ENCODE assay signal across 10 cellular contexts in the genomic region with DNA sequence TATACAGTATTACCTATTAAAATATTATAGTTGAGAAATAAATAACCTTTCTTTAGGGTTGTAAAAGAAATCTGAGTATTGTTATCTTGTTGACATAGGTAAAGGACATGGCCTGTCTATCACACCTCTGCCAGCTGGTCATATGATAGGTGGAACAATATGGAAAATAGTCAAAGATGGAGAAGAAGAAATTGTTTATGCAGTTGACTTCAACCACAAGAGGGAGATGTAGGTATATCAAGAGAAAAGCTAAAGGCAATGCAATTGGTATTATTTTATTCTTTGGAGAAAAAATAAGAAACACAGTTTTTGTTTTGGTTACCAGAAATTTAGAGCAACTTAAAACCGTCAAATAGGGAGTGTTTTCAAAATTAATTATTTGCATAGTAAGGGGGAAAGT. TPM values are rescaled to one million over a fixed set of nuclear protein-coding genes. Genes with fewer than 3 reads are reported as not detected.
DNase-seq lines count a peak whose midpoint lies in the region; ATAC-seq, FAIRE-seq and TF ChIP-seq lines count a peak whose summit lies in the region.
"Had no signal": no experiment of that assay in that cellular context is flagged by ENCODE, and none has a peak within 500 bp of the region (broad histone marks: within the 10 kb centered on the region; RNA-seq: fewer than 3 reads in every experiment).

No MANE protein-coding gene starts in this region.

- H3K4me1 ChIP-seq in colonic mucosa (no peaks in the 10 kb centered on the region), pancreas (peaks cover 0 to 2% (median 0%) of the 10 kb centered on the region in 3 donors)

- ATAC-seq in pancreas, result no peak
- no peak for ATAC-seq in HG02571 (IDR thresholded peaks at IDR 0.05; ENCODE audit: unreplicated experiment)

- WGBS in pancreas, 2 donors, result 70 to 82% methylated on average over 1 of the region's 1 CpG

- H3K27ac ChIP-seq in colonic mucosa (no peak overlapping the region), pancreas (no peak overlapping the region)
- H3K27ac ChIP-seq: neutrophil, SK-N-MC had no signal

- H3K9me3 ChIP-seq in colonic mucosa, result no peaks in the 10 kb centered on the region
- no peaks in the 10 kb centered on the region for H3K9me3 ChIP-seq in pancreas
- H3K9me3 ChIP-seq: neutrophil had no signal

- H3K36me3 ChIP-seq in colonic mucosa (peaks cover 7% of the 10 kb centered on the region), pancreas (peaks cover 4 to 16% (median 14%) of the 10 kb centered on the region in 3 donors)

- FAIRE-seq in pancreas (lab: Jason Lieb, UNC), result peak; percentile 29

- TF ChIP-seq CTCF in colonic mucosa (IDR thresholded peaks at IDR 0.05) (peak; percentile 47), pancreas (IDR thresholded peaks at IDR 0.05) (peak in 1 of 4 donors; percentile 10)

- DNase-seq in GM04504 (ENCODE audit: low read depth) (peak; percentile 15), NCI-H1694 treated with DMSO at 0.1 percent for 48 hours (lab: John Stamatoyannopoulos, UW) (peak; percentile 79), colonic mucosa (no peak), pancreas (no peak), anterior cingulate cortex (lab: John Stamatoyannopoulos, UW) (no peak), mesenteric fat pad (ENCODE audit: low spot score) (no peak)
- DNase-seq in activated T-cell treated with anti-CD3 and anti-CD28 coated beads, Interleukin-2, amount 50 U/mL, for 1 hour, result no peak

- no peak overlapping the region for H3K9ac ChIP-seq in colonic mucosa (ENCODE audit: low read depth in 2 of 2, low read length in 2 of 2)

- H3K27me3 ChIP-seq in colonic mucosa (no peaks in the 10 kb centered on the region), pancreas (no peaks in the 10 kb centered on the region)
- H3K27me3 ChIP-seq: neutrophil had no signal

- intact Hi-C loops in colonic mucosa (cut with DNase I), result loop anchor here (10.0 kb wide), 1 partner anchor 320 kb away; no protein-coding TSS in a partner anchor
- intact Hi-C loops in pancreas (cut with DNase I), result no loop called here

- H3K4me3 ChIP-seq in colonic mucosa (no peak overlapping the region), pancreas (no peak overlapping the region)
- H3K4me3 ChIP-seq: SK-N-MC had no signal

RNA-seq across cellular contexts. Expression of a gene that starts 13.5 kb away (rescaled TPM):
- total RNA-seq in colonic mucosa, result 10 to 100 TPM; 59.8 to 64.6 TPM
- 10 to 100 TPM; 13.6 to 30.0 (median 25.8) TPM for total RNA-seq in pancreas
- polyA plus RNA-seq in pancreas, result 1 to 10 TPM; 3.8 to 5.6 TPM
- total RNA-seq in mesenteric fat pad, result 45.3 TPM

RNA-seq across cellular contexts. Expression of a gene that starts 13.8 kb away (rescaled TPM):
- total RNA-seq in colonic mucosa (100 to 1,000 TPM; 167 to 185 TPM), pancreas (10 to 100 TPM; 26.1 to 53.6 (median 41.8) TPM), mesenteric fat pad (119 TPM)
- polyA plus RNA-seq in pancreas, result 100 to 1,000 TPM; 405 to 447 TPM

RNA-seq across cellular contexts. Expression of a gene that starts 28.9 kb away (rescaled TPM):
- total RNA-seq in colonic mucosa, result 10 to 100 TPM; 20.6 to 21.8 TPM
- total RNA-seq in pancreas, result 10 to 100 TPM in 4 of 6 donors, 1 to 10 TPM in 2; 8.0 to 20.1 (median 12.3) TPM
- 10 to 100 TPM; 13.3 to 34.0 TPM for polyA plus RNA-seq in pancreas
- 29.1 TPM for total RNA-seq in mesenteric fat pad

Comparison
In these comparisons a context has a peak if more than half of its experiments do, and no peak if none do; other contexts are left out.
1. DNase-seq: peak in GM04504 (single experiment) and NCI-H1694 treated with DMSO at 0.1 percent for 48 hours (single experiment); none in colonic mucosa (single experiment), pancreas (0 of 6), anterior cingulate cortex (0 of 58), mesenteric fat pad (single experiment) and activated T-cell treated with anti-CD3 and anti-CD28 coated beads, Interleukin-2, amount 50 U/mL, for 1 hour (single experiment).